ENCODE assay signal across 9 cellular contexts in the genomic region with DNA sequence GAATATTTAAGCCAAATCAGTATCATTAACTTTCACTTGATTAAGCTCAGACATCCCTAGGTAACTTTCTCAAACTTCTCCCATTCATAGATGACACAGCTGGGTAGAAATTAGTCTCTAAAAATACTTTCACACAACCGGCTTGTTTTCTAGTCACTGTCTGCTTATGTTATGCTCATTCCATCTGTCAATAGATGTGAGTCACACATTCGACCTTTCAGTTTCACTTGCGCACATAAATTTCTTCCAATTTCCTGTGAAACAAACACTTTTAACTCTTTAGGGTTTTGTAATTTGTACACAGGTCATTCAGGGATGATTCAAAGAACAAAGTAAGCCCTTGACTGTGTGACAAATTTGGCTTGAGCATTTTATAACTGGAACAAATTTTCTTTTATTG.
DNase-seq lines count a peak whose midpoint lies in the region; ATAC-seq and TF ChIP-seq lines count a peak whose summit lies in the region.
"Had no signal": no experiment of that assay in that cellular context is flagged by ENCODE, and none has a peak within 500 bp of the region (broad histone marks: within the 10 kb centered on the region; RNA-seq: fewer than 3 reads in every experiment).

No MANE protein-coding gene starts in this region.

- no peaks in the 10 kb centered on the region for H3K9me3 Mint-ChIP-seq in endodermal cell

- no peak for TF ChIP-seq CTCF in GM10248 (IDR thresholded peaks at IDR 0.05; ENCODE audit: control extremely low read depth, extremely low read depth, low read depth, missing control alignments)
- no peak for TF ChIP-seq CTCF in fibroblast of the aortic adventitia (IDR thresholded peaks at IDR 0.05; ENCODE audit: insufficient read depth, low read length)
- no peak for TF ChIP-seq CTCF in endodermal cell (conservative IDR thresholded peaks at IDR 0.05)

- WGBS in endodermal cell (ENCODE audit: insufficient coverage in 1 of 2, insufficient read length in 1 of 2), 2 experiments: 77 to 83% methylated on average over 1 to 3 of the region's 3 CpGs

- no peak for TF ChIP-seq POLR2A in erythroblast (IDR thresholded peaks at IDR 0.05; ENCODE audit: low read length)

- H3K27me3 ChIP-seq in endodermal cell (ENCODE audit: control insufficient read depth, insufficient read depth, low read length, poor library complexity, severe bottlenecking) (no peaks in the 10 kb centered on the region), H7 (ENCODE audit: control insufficient read depth, insufficient read depth, low read length) (no peaks in the 10 kb centered on the region)

- no peaks in the 10 kb centered on the region for H3K4me1 Mint-ChIP-seq in endodermal cell
- H3K4me1 Mint-ChIP-seq: stimulated activated effector memory CD8-positive, alpha-beta T cell treated with anti-CD3 and anti-CD28 coated beads, Interleukin-12 subunit alpha, Interleukin-12 subunit beta, amount 100 ng/mL, for 72 hours had no signal

- H3K4me3 Mint-ChIP-seq in endodermal cell: no peak overlapping the region
- H3K4me3 Mint-ChIP-seq: stimulated activated effector memory CD8-positive, alpha-beta T cell treated with anti-CD3 and anti-CD28 coated beads, Interleukin-12 subunit alpha, Interleukin-12 subunit beta, amount 100 ng/mL, for 72 hours had no signal

- no peak overlapping the region for H3K4me3 ChIP-seq in fibroblast of the aortic adventitia (ENCODE audit: low read depth, low read length)
- no peak overlapping the region for H3K4me3 ChIP-seq in endodermal cell (ENCODE audit: low read length)
- H3K4me3 ChIP-seq in H7 (ENCODE audit: insufficient read depth, low read depth, low read length): no peak overlapping the region

- no peaks in the 10 kb centered on the region for H3K4me1 ChIP-seq in endodermal cell (ENCODE audit: control insufficient read depth, insufficient read depth, low read length)

- H3K9me3 ChIP-seq in endodermal cell (ENCODE audit: control insufficient read depth, low read length): no peaks in the 10 kb centered on the region

- H3K36me3 ChIP-seq in endodermal cell (ENCODE audit: control insufficient read depth, insufficient read depth, low read length) (no peaks in the 10 kb centered on the region), H7 (replicated peaks; ENCODE audit: control insufficient read depth, insufficient read depth, low read length) (no peaks in the 10 kb centered on the region)

- CTCF ChIA-PET in GM10248 (lab: Yijun Ruan, JAX): interaction anchor here (1.0 kb wide), 1 partner anchor 26 kb away, joined by 3 read pairs; no protein-coding TSS in a partner anchor

- ATAC-seq in GM21717 (IDR thresholded peaks at IDR 0.05; ENCODE audit: unreplicated experiment) (peak; percentile 88), HG03575 (IDR thresholded peaks at IDR 0.05; ENCODE audit: extremely low read depth, insufficient number of reproducible peaks, low FRiP score, unreplicated experiment) (peak; percentile 97)
- ATAC-seq: stimulated activated effector memory CD8-positive, alpha-beta T cell treated with anti-CD3 and anti-CD28 coated beads, Interleukin-12 subunit alpha, Interleukin-12 subunit beta, amount 100 ng/mL, for 72 hours had no signal

- H3K36me3 Mint-ChIP-seq in endodermal cell (ENCODE audit: low read depth): no peaks in the 10 kb centered on the region
- H3K36me3 Mint-ChIP-seq: stimulated activated effector memory CD8-positive, alpha-beta T cell treated with anti-CD3 and anti-CD28 coated beads, Interleukin-12 subunit alpha, Interleukin-12 subunit beta, amount 100 ng/mL, for 72 hours had no signal

- H3K9ac ChIP-seq in endodermal cell (ENCODE audit: extremely low read depth, low read length, poor library complexity, severe bottlenecking): no peak overlapping the region

- H3K27ac ChIP-seq in endodermal cell (ENCODE audit: low read depth, low read length): no peak overlapping the region

- H3K27ac Mint-ChIP-seq in endodermal cell: no peak overlapping the region
- H3K27ac Mint-ChIP-seq: stimulated activated effector memory CD8-positive, alpha-beta T cell treated with anti-CD3 and anti-CD28 coated beads, Interleukin-12 subunit alpha, Interleukin-12 subunit beta, amount 100 ng/mL, for 72 hours had no signal

- POLR2A ChIA-PET in GM10248 (lab: Yijun Ruan, JAX): no interaction called here

- H3K27me3 Mint-ChIP-seq in endodermal cell (ENCODE audit: insufficient read depth): no peaks in the 10 kb centered on the region

- DNase-seq in GM10248 (ENCODE audit: extremely low spot score) (peak; percentile 5), fibroblast of the aortic adventitia (ENCODE audit: low read depth) (peak; percentile 70), NCI-H2171 (lab: John Stamatoyannopoulos, UW) (no peak), endodermal cell (no peak), erythroblast (lab: John Stamatoyannopoulos, UW) (no peak), H7 (no peak)

Comparison
In these comparisons a context has a peak if more than half of its experiments do, and no peak if none do; other contexts are left out.
1. DNase-seq: peak in GM10248 (single experiment) and fibroblast of the aortic adventitia (single experiment); none in NCI-H2171 (single experiment), endodermal cell (single experiment), erythroblast (0 of 2) and H7 (single experiment).